ENCODE assay signal across 15 cellular contexts in genomic region chr16:31008154-31008950, GRCh38. TPM values are rescaled to one million over a fixed set of nuclear protein-coding genes. Genes with fewer than 3 reads are reported as not detected.
DNase-seq lines count a peak whose midpoint lies in the region; ATAC-seq and TF ChIP-seq lines count a peak whose summit lies in the region.
"Had no signal": no experiment of that assay in that cellular context is flagged by ENCODE, and none has a peak within 500 bp of the region (broad histone marks: within the 10 kb centered on the region; RNA-seq: fewer than 3 reads in every experiment).

No MANE protein-coding gene starts in this region.

- peaks cover 5% of the 10 kb centered on the region for H3K36me3 Mint-ChIP-seq in endothelial cell (ENCODE audit: low read depth, unreplicated experiment)
- H3K36me3 Mint-ChIP-seq: activated naive CD8-positive, alpha-beta T cell; T-cell had no signal

- H3K4me3 ChIP-seq in skeletal muscle satellite cell (ENCODE audit: low read length): no peak overlapping the region
- H3K4me3 ChIP-seq: colonic mucosa, esophagus squamous epithelium, sigmoid colon had no signal

- DNase-seq in H4 (ENCODE audit: low spot score): peak; percentile 42
- DNase-seq in RPMI7951 (ENCODE audit: low read depth): peak; percentile 64
- no peak for DNase-seq in endothelial cell (ENCODE audit: low spot score)
- no peak for DNase-seq in MV-4-11 (lab: John Stamatoyannopoulos, UW)
- DNase-seq in SKM-1 (lab: John Stamatoyannopoulos, UW; ENCODE audit: unreplicated experiment): no peak
- DNase-seq: colonic mucosa; esophagus squamous epithelium; NCI-H345; sigmoid colon; stimulated activated naive CD8-positive, alpha-beta T cell treated with anti-CD3 and anti-CD28 coated beads, Interleukin-15, amount 100 ng/mL, for 72 hours; T-cell had no signal

- peaks cover 4% of the 10 kb centered on the region for H3K4me1 Mint-ChIP-seq in endothelial cell (ENCODE audit: unreplicated experiment)

- ATAC-seq in GM19463 (IDR thresholded peaks at IDR 0.05; ENCODE audit: unreplicated experiment): no peak
- ATAC-seq: stimulated activated naive CD8-positive, alpha-beta T cell treated with anti-CD3 and anti-CD28 coated beads, Interleukin-15, amount 100 ng/mL, for 72 hours; T-cell had no signal

- H3K27ac Mint-ChIP-seq in endothelial cell (ENCODE audit: unreplicated experiment): no peak overlapping the region
- H3K27ac Mint-ChIP-seq: activated naive CD8-positive, alpha-beta T cell; stimulated activated naive CD8-positive, alpha-beta T cell treated with anti-CD3 and anti-CD28 coated beads, Interleukin-15, amount 100 ng/mL, for 72 hours had no signal

- peaks cover 19% of the 10 kb centered on the region for H3K27me3 Mint-ChIP-seq in endothelial cell (ENCODE audit: unreplicated experiment)
- H3K27me3 Mint-ChIP-seq: activated naive CD8-positive, alpha-beta T cell had no signal

- TF ChIP-seq CTCF in endothelial cell (IDR thresholded peaks at IDR 0.05; ENCODE audit: unreplicated experiment): no peak

- H3K4me3 Mint-ChIP-seq in endothelial cell (ENCODE audit: unreplicated experiment): peak overlapping the region; percentile 37
- H3K4me3 Mint-ChIP-seq: activated naive CD8-positive, alpha-beta T cell; stimulated activated naive CD8-positive, alpha-beta T cell treated with anti-CD3 and anti-CD28 coated beads, Interleukin-15, amount 100 ng/mL, for 72 hours had no signal

- peaks cover 15% of the 10 kb centered on the region for H3K27me3 ChIP-seq in skeletal muscle satellite cell (ENCODE audit: control insufficient read depth, insufficient read depth, low read length)

- no peaks in the 10 kb centered on the region for H3K9me3 ChIP-seq in skeletal muscle satellite cell (replicated peaks; ENCODE audit: low read length)
- H3K9me3 ChIP-seq: colonic mucosa, esophagus squamous epithelium, sigmoid colon had no signal

- H3K4me1 ChIP-seq in skeletal muscle satellite cell (ENCODE audit: control insufficient read depth, insufficient read depth, low read length): peaks cover 14% of the 10 kb centered on the region
- H3K4me1 ChIP-seq: colonic mucosa had no signal

- H3K36me3 ChIP-seq in skeletal muscle satellite cell (ENCODE audit: insufficient read depth, low read length): no peaks in the 10 kb centered on the region
- H3K36me3 ChIP-seq: colonic mucosa, esophagus squamous epithelium, sigmoid colon had no signal

- H3K9me3 Mint-ChIP-seq in endothelial cell (ENCODE audit: unreplicated experiment): no peaks in the 10 kb centered on the region
- H3K9me3 Mint-ChIP-seq: neural crest cell; stimulated activated naive CD8-positive, alpha-beta T cell treated with anti-CD3 and anti-CD28 coated beads, Interleukin-15, amount 100 ng/mL, for 72 hours; T-cell had no signal

- no peak overlapping the region for H3K9ac ChIP-seq in skeletal muscle satellite cell (ENCODE audit: low read depth, low read length)

- peak overlapping the region; percentile 28 for H3K4me2 ChIP-seq in skeletal muscle satellite cell (ENCODE audit: low read length)

RNA-seq across cellular contexts. Expression of gene STX1B, which starts 2.1 kb away (rescaled TPM):
- total RNA-seq in H4 (2014; rRNA removed; shearing (Covaris generic)): 0.04 TPM in 1 of 2 replicates, not detected in the other
- 0.29 and 0.60 TPM in 2 replicates for total RNA-seq in RPMI7951 (2014; rRNA removed; shearing (Covaris generic))
- 5.5 TPM for total RNA-seq in endothelial cell (ENCODE audit: unreplicated experiment)
- total RNA-seq in skeletal muscle satellite cell (2012; rRNA removed): 0.51 and 1.1 TPM in 2 replicates

RNA-seq across cellular contexts. Expression of gene HSD3B7, which starts 23.3 kb away (rescaled TPM):
- total RNA-seq in H4 (2014; rRNA removed; shearing (Covaris generic)): 0.68 and 1.0 TPM in 2 replicates
- 10.9 and 16.3 TPM in 2 replicates for total RNA-seq in RPMI7951 (2014; rRNA removed; shearing (Covaris generic))
- 5.3 TPM for total RNA-seq in endothelial cell (ENCODE audit: unreplicated experiment)
- total RNA-seq in skeletal muscle satellite cell (2012; rRNA removed): 67.4 and 120 TPM in 2 replicates

RNA-seq across cellular contexts. Expression of gene STX4, which starts 25.0 kb away (rescaled TPM):
- total RNA-seq in H4 (2014; rRNA removed; shearing (Covaris generic)): 10.5 and 15.7 TPM in 2 replicates
- total RNA-seq in RPMI7951 (2014; rRNA removed; shearing (Covaris generic)): 23.1 and 23.5 TPM in 2 replicates
- total RNA-seq in endothelial cell (ENCODE audit: unreplicated experiment): 74.2 TPM
- total RNA-seq in skeletal muscle satellite cell (2012; rRNA removed): 12.9 and 19.5 TPM in 2 replicates

RNA-seq across cellular contexts. Expression of gene SETD1A, which starts 50.8 kb away (rescaled TPM):
- total RNA-seq in H4 (2014; rRNA removed; shearing (Covaris generic)): 1.4 and 1.7 TPM in 2 replicates
- 1.1 and 1.2 TPM in 2 replicates for total RNA-seq in RPMI7951 (2014; rRNA removed; shearing (Covaris generic))
- total RNA-seq in endothelial cell (ENCODE audit: unreplicated experiment): 23.4 TPM
- total RNA-seq in skeletal muscle satellite cell (2012; rRNA removed): 2.0 and 3.1 TPM in 2 replicates

RNA-seq across cellular contexts. Expression of gene ORAI3, which starts 59.5 kb away (rescaled TPM):
- 30.5 and 43.8 TPM in 2 replicates for total RNA-seq in H4 (2014; rRNA removed; shearing (Covaris generic))
- total RNA-seq in RPMI7951 (2014; rRNA removed; shearing (Covaris generic)): 28.5 and 41.6 TPM in 2 replicates
- 42.9 TPM for total RNA-seq in endothelial cell (ENCODE audit: unreplicated experiment)
- 21.4 and 28.1 TPM in 2 replicates for total RNA-seq in skeletal muscle satellite cell (2012; rRNA removed)

Comparison
In these comparisons a context has a peak if more than half of its experiments do, and no peak if none do; other contexts are left out.
1. DNase-seq: peak in H4 (single experiment) and RPMI7951 (single experiment); none in endothelial cell (single experiment), MV-4-11 (single experiment) and SKM-1 (single experiment).